ENCODE assay signal across 11 cellular contexts in the genomic region with DNA sequence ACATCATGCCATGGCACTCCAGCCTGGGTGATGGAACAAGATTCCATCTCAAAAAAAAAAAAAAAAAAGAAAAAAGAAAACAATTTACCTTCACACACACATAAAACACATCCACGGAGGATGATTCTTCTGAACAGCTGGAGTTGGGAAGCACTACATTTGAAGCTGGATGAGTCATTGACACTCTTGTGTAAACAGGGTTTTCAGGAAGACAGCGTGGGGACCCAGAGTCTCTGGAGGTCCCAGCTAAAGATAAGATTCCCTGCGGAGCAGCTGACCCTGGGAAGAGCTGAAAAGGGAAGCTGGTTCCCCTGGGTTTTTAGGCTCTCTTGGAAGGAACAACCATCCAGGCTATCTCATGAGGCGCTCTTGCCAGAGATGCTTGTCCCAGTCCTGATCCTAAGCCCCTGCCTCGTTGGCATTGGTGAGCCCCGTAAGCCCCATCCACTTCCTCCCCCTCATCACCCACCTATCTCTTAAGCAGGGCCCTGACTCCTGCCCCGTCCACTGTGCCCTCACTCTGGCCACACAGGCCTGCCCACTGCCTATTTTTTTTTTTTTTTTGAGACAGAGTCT. TPM values are rescaled to one million over a fixed set of nuclear protein-coding genes. Genes with fewer than 3 reads are reported as not detected.
DNase-seq lines count a peak whose midpoint lies in the region; ATAC-seq and TF ChIP-seq lines count a peak whose summit lies in the region.
"Had no signal": no experiment of that assay in that cellular context is flagged by ENCODE, and none has a peak within 500 bp of the region (broad histone marks: within the 10 kb centered on the region; RNA-seq: fewer than 3 reads in every experiment).

No MANE protein-coding gene starts in this region.

- no peak for DNase-seq in stimulated activated naive CD8-positive, alpha-beta T cell treated with anti-CD3 and anti-CD28 coated beads, Interleukin-15, Interleukin-2, amounts not matched to agents 100 U/mL and 50 U/mL, for 24 hours
- DNase-seq in RKO (ENCODE audit: low spot score) (peak; percentile 29), fibroblast of mammary gland (ENCODE audit: low read depth) (peak; percentile 79), GM10266 (ENCODE audit: extremely low spot score) (no peak), mucosa of gallbladder (ENCODE audit: low spot score) (no peak), NCI-H526 (lab: John Stamatoyannopoulos, UW) (no peak)
- no peak for DNase-seq in stimulated activated CD4-positive, alpha-beta T cell treated with anti-CD3 and anti-CD28 coated beads, Interleukin-4, amount 100 ng/mL, for 24 hours
- DNase-seq: activated CD8-positive, alpha-beta memory T cell treated with anti-CD3 and anti-CD28 coated beads for 24 hours; NCI-H524; uterus had no signal

- H3K4me3 ChIP-seq in fibroblast of mammary gland (ENCODE audit: control insufficient read depth, low read depth, low read length), result no peak overlapping the region
- H3K4me3 ChIP-seq: uterus had no signal

- H3K36me3 Mint-ChIP-seq in stimulated activated naive CD8-positive, alpha-beta T cell treated with anti-CD3 and anti-CD28 coated beads, Interleukin-15, Interleukin-2, amounts not matched to agents 100 ng/mL and 50 ng/mL, for 24 hours (ENCODE audit: low read depth), result no peaks in the 10 kb centered on the region

- H3K27ac Mint-ChIP-seq in stimulated activated naive CD8-positive, alpha-beta T cell treated with anti-CD3 and anti-CD28 coated beads, Interleukin-15, Interleukin-2, amounts not matched to agents 100 ng/mL and 50 ng/mL, for 24 hours, result peak overlapping the region; percentile 97

- H3K9me3 Mint-ChIP-seq in stimulated activated naive CD8-positive, alpha-beta T cell treated with anti-CD3 and anti-CD28 coated beads, Interleukin-15, Interleukin-2, amounts not matched to agents 100 ng/mL and 50 ng/mL, for 24 hours, result no peaks in the 10 kb centered on the region

- H3K27me3 Mint-ChIP-seq in stimulated activated naive CD8-positive, alpha-beta T cell treated with anti-CD3 and anti-CD28 coated beads, Interleukin-15, Interleukin-2, amounts not matched to agents 100 ng/mL and 50 ng/mL, for 24 hours, result no peaks in the 10 kb centered on the region

- H3K4me3 Mint-ChIP-seq in stimulated activated naive CD8-positive, alpha-beta T cell treated with anti-CD3 and anti-CD28 coated beads, Interleukin-15, Interleukin-2, amounts not matched to agents 100 ng/mL and 50 ng/mL, for 24 hours, result no peak overlapping the region

- ATAC-seq in stimulated activated naive CD8-positive, alpha-beta T cell treated with anti-CD3 and anti-CD28 coated beads, Interleukin-15, Interleukin-2, amounts not matched to agents 100 U/mL and 50 U/mL, for 24 hours, result no peak

- TF ChIP-seq CTCF in fibroblast of mammary gland (conservative IDR thresholded peaks at IDR 0.05; ENCODE audit: control insufficient read depth, insufficient read depth, low read depth, low read length) (no peak), GM10266 (IDR thresholded peaks at IDR 0.05; ENCODE audit: control insufficient read depth, insufficient read depth, low read depth, missing control alignments) (no peak)

- H3K4me1 Mint-ChIP-seq in stimulated activated naive CD8-positive, alpha-beta T cell treated with anti-CD3 and anti-CD28 coated beads, Interleukin-15, Interleukin-2, amounts not matched to agents 100 ng/mL and 50 ng/mL, for 24 hours (ENCODE audit: low read depth), result peaks cover 67% of the 10 kb centered on the region

RNA-seq across cellular contexts. Expression of a gene that starts 32.0 kb away (rescaled TPM):
- 33.8 TPM for total RNA-seq in mucosa of gallbladder

RNA-seq across cellular contexts. Expression of a gene that starts 47.9 kb away (rescaled TPM):
- total RNA-seq in mucosa of gallbladder, result 26.2 TPM

Comparison
In these comparisons a context has a peak if more than half of its experiments do, and no peak if none do; other contexts are left out.
1. DNase-seq: peak in RKO (single experiment) and fibroblast of mammary gland (single experiment); none in stimulated activated naive CD8-positive, alpha-beta T cell treated with anti-CD3 and anti-CD28 coated beads, Interleukin-15, Interleukin-2, amounts not matched to agents 100 U/mL and 50 U/mL, for 24 hours (single experiment), GM10266 (single experiment), mucosa of gallbladder (single experiment), NCI-H526 (0 of 2) and stimulated activated CD4-positive, alpha-beta T cell treated with anti-CD3 and anti-CD28 coated beads, Interleukin-4, amount 100 ng/mL, for 24 hours (single experiment).